20 cellular contexts compared by ENCODE assay signal in the genomic region with DNA sequence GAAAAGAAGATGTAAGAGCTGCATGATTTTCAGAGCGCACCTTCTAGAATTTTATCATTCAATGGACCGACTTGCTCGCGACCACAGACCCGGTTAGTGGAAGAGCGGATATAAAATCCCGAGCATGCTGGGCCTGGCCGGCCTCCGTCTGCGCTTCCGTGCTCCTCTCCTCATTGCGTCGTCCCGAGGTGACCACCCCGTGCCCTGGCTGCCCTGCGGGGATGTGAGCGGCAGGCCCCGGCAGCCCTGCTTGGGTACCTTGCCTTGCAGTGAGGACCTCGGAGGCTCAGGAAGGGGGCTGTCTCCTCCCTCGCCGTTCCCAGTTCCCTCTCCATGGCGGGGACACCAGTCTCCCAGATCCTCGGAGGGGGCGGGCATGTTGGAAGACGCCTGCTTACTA.
DNase-seq lines count a peak whose midpoint lies in the region; ATAC-seq and TF ChIP-seq lines count a peak whose summit lies in the region.
"Had no signal": no experiment of that assay in that cellular context is flagged by ENCODE, and none has a peak within 500 bp of the region (broad histone marks: within the 10 kb centered on the region; RNA-seq: fewer than 3 reads in every experiment).

No MANE protein-coding gene starts in this region.

- H3K27me3 ChIP-seq in BLaER1 treated with 17β-estradiol and CSF1 and Interleukin-3, amounts not matched to agents 10 nM and 100 nM = no peaks in the 10 kb centered on the region
- no peaks in the 10 kb centered on the region for H3K27me3 ChIP-seq in vagina

- no peak overlapping the region for H3K27ac ChIP-seq in BLaER1 treated with 17β-estradiol and CSF1 and Interleukin-3, amounts not matched to agents 10 nM and 100 nM
- no peak overlapping the region for H3K27ac ChIP-seq in vagina
- H3K27ac ChIP-seq: A549 had no signal

- H3K4me3 ChIP-seq in BLaER1 treated with 17β-estradiol and CSF1 and Interleukin-3, amounts not matched to agents 10 nM and 100 nM = no peak overlapping the region
- no peak overlapping the region for H3K4me3 ChIP-seq in vagina
- H3K4me3 ChIP-seq: A549, GM23338, HAP-1 had no signal

- no peak overlapping the region for H3K9ac ChIP-seq in BLaER1 treated with 17β-estradiol and CSF1 and Interleukin-3, amounts not matched to agents 10 nM and 100 nM

- no peak for TF ChIP-seq CTCF in vagina (IDR thresholded peaks at IDR 0.05)

- peak overlapping the region in 7 of 11 experiments; percentile 18 to 54 (median 33); a peak in 10 of 22 replicates for H3K4me2 ChIP-seq in BLaER1 treated with 17β-estradiol and CSF1 and Interleukin-3, amounts not matched to agents 10 nM and 100 nM
- H3K4me2 ChIP-seq: A549, GM23338 had no signal

- no peak for ATAC-seq in sciatic nerve
- ATAC-seq: A549, GM23338 had no signal

- H3K36me3 ChIP-seq in BLaER1 treated with 17β-estradiol and CSF1 and Interleukin-3, amounts not matched to agents 10 nM and 100 nM = no peaks in the 10 kb centered on the region
- no peaks in the 10 kb centered on the region for H3K36me3 ChIP-seq in vagina
- H3K36me3 ChIP-seq: HAP-1 had no signal

- H3K9me3 ChIP-seq in BLaER1 treated with 17β-estradiol and CSF1 and Interleukin-3, amounts not matched to agents 10 nM and 100 nM (replicated peaks in 1 of 11) = no peaks in the 10 kb centered on the region; a peak in 1 of 22 replicates
- H3K9me3 ChIP-seq in vagina = no peaks in the 10 kb centered on the region
- H3K9me3 ChIP-seq: A549, HAP-1 had no signal

- TF ChIP-seq POLR2A in vagina (IDR thresholded peaks at IDR 0.05) = no peak

- intact Hi-C loops in sciatic nerve (cut with DNase I) = no loop called here
- intact Hi-C loops in vagina (cut with DNase I) = no loop called here

- DNase-seq in islet precursor cell = peak; percentile 40
- peak; percentile 48 for DNase-seq in sciatic nerve (ENCODE audit: low spot score)
- DNase-seq in vagina (ENCODE audit: extremely low spot score in 2 of 2) = peak; percentile 58 to 92
- no peak for DNase-seq in Ammon's horn (ENCODE audit: low spot score)
- DNase-seq in activated CD4-positive, CD25-positive, alpha-beta regulatory T cell treated with anti-CD3 and anti-CD28 coated beads, Interleukin-2, amount 50 U/mL, for 72 hours = no peak
- DNase-seq in activated effector memory CD4-positive, alpha-beta T cell treated with anti-CD3 and anti-CD28 coated beads, Interleukin-2, amount 50 U/mL, for 16 hours = no peak
- DNase-seq: 8988T; ACHN; AML-193; Calu3; CD4-positive, alpha-beta memory T cell; COR-L47; DMS53; DMS79 treated with DMSO at 0.1 percent for 48 hours; GF-D8; HFFc6 had no signal

- H4K20me1 ChIP-seq in BLaER1 treated with 17β-estradiol and CSF1 and Interleukin-3, amounts not matched to agents 10 nM and 100 nM = no peaks in the 10 kb centered on the region; a peak in 1 of 22 replicates

- peaks cover 0 to 11% (median 6%) of the 10 kb centered on the region in 10 experiments; a peak in 9 of 20 replicates for H3K4me1 ChIP-seq in BLaER1 treated with 17β-estradiol and CSF1 and Interleukin-3, amounts not matched to agents 10 nM and 100 nM
- H3K4me1 ChIP-seq in vagina = no peaks in the 10 kb centered on the region
- H3K4me1 ChIP-seq: A549, HAP-1 had no signal

Comparison
In these comparisons a context has a peak if more than half of its experiments do, and no peak if none do; other contexts are left out.
1. DNase-seq: peak in islet precursor cell (single experiment), sciatic nerve (single experiment) and vagina (2 of 2); none in Ammon's horn (single experiment), activated CD4-positive, CD25-positive, alpha-beta regulatory T cell treated with anti-CD3 and anti-CD28 coated beads, Interleukin-2, amount 50 U/mL, for 72 hours (single experiment) and activated effector memory CD4-positive, alpha-beta T cell treated with anti-CD3 and anti-CD28 coated beads, Interleukin-2, amount 50 U/mL, for 16 hours (single experiment).